In the genomic region with DNA sequence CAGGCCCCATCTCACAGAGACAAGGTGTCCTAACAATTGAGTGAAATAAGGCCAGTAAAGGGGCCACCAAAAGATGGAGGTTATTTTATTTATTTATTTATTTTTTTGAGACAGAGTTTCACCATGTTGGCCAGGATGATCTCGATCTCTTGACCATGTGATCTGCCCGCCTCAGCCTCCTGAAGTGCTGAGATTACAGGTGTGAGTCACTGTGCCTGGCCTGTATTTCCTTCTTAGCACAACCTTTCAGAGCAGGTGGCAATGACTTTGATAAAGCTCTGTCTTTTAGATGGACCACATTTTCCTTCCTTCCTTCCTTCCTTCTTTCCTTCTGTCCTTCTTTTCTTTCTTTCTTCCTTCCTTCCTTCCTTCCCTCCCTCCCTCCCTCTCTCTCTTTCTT, we compare ENCODE assay signal across 27 cellular contexts. TPM values are rescaled to one million over a fixed set of nuclear protein-coding genes. Genes with fewer than 3 reads are reported as not detected.
"Had no signal": no experiment of that assay in that cellular context is flagged by ENCODE, and none has a peak within 500 bp of the region (broad histone marks: within the 10 kb centered on the region; RNA-seq: fewer than 3 reads in every experiment).

No MANE protein-coding gene starts in this region.

- H3K4me3 ChIP-seq: ascending aorta, body of pancreas, MG63 had no signal

- H3K36me3 ChIP-seq: ascending aorta, MG63 had no signal

- DNase-seq: activated B cell treated with CpG ODN at 0.5 μM for 24 hours; activated CD4-positive, alpha-beta T cell treated with anti-CD3 and anti-CD28 coated beads for 1 hour; activated CD4-positive, alpha-beta T cell treated with anti-CD3 and anti-CD28 coated beads, Interleukin-2, amount 10 ng/mL, durations not matched to agents 24 days and 14 days; activated CD4-positive, alpha-beta T cell treated with anti-CD3 and anti-CD28 coated beads, Interleukin-2, amount 50 U/mL, for 48 hours; activated CD8-positive, alpha-beta memory T cell treated with anti-CD3 and anti-CD28 coated beads, Interleukin-2, amount 10 ng/mL, durations not matched to agents 7 days and 5 days; activated effector memory CD4-positive, alpha-beta T cell treated with Interleukin-2 at 50 U/mL for 16 hours; activated naive CD4-positive, alpha-beta T cell; activated naive CD8-positive, alpha-beta T cell treated with anti-CD3 and anti-CD28 coated beads, Interleukin-2, amount 50 U/mL, for 24 hours; activated T-cell treated with anti-CD3 and anti-CD28 coated beads, Interleukin-2, amount 50 U/mL, for 24 hours; amniotic stem cell; body of pancreas; MG63; MV-4-11; NCI-H1092 treated with DMSO at 0.1 percent for 48 hours; NCI-H1436; NCI-H187; NCI-H2081; NCI-H524; SIG-M5; T-helper 17 cell; T-helper 9 cell had no signal

- H3K27ac ChIP-seq: ascending aorta, body of pancreas, KMS-11 had no signal

- FAIRE-seq: RCC 7860, TTC549 had no signal

- ATAC-seq: activated CD8-positive, alpha-beta memory T cell treated with anti-CD3 and anti-CD28 coated beads, Interleukin-2, amount 10 ng/mL, durations not matched to agents 7 days and 5 days; activated naive CD4-positive, alpha-beta T cell treated with anti-CD3 and anti-CD28 coated beads, Interleukin-2, amount 50 U/mL, for 72 hours; activated naive CD8-positive, alpha-beta T cell treated with anti-CD3 and anti-CD28 coated beads, Interleukin-2, amount 50 U/mL, for 24 hours; body of pancreas; T-helper 17 cell had no signal

- H3K27me3 ChIP-seq: ascending aorta, body of pancreas had no signal

- H3K4me1 ChIP-seq: ascending aorta, body of pancreas had no signal

- H3K9me3 ChIP-seq: ascending aorta, body of pancreas, MG63 had no signal

RNA-seq across cellular contexts. Expression of a gene that starts 22.7 kb away (rescaled TPM):
- total RNA-seq: activated B cell treated with CpG ODN at 0.5 μM for 24 hours; activated CD4-positive, alpha-beta T cell treated with anti-CD3 and anti-CD28 coated beads, Interleukin-2, amount 10 ng/mL, durations not matched to agents 24 days and 14 days; activated CD8-positive, alpha-beta memory T cell treated with anti-CD3 and anti-CD28 coated beads, Interleukin-2, amount 10 ng/mL, durations not matched to agents 7 days and 5 days; activated naive CD4-positive, alpha-beta T cell treated with anti-CD3 and anti-CD28 coated beads, Interleukin-2, amount 50 U/mL, for 72 hours; activated T-helper 1 cell treated with anti-CD3 and anti-CD28 coated beads, Interleukin-12 subunit alpha, Interleukin-12 subunit beta, Interleukin-2, Interleukin-4 antibody, amounts not matched to agents 30 ng/mL and 10 ng/mL and 1 ng/mL, durations not matched to agents 14 hours and 24 hours and 36 hours; ascending aorta; body of pancreas; T-helper 17 cell had no signal

RNA-seq across cellular contexts. Expression of a gene that starts 33.9 kb away (rescaled TPM):
- total RNA-seq: activated B cell treated with CpG ODN at 0.5 μM for 24 hours; activated CD4-positive, alpha-beta T cell treated with anti-CD3 and anti-CD28 coated beads, Interleukin-2, amount 10 ng/mL, durations not matched to agents 24 days and 14 days; activated CD8-positive, alpha-beta memory T cell treated with anti-CD3 and anti-CD28 coated beads, Interleukin-2, amount 10 ng/mL, durations not matched to agents 7 days and 5 days; activated naive CD4-positive, alpha-beta T cell treated with anti-CD3 and anti-CD28 coated beads, Interleukin-2, amount 50 U/mL, for 72 hours; activated T-helper 1 cell treated with anti-CD3 and anti-CD28 coated beads, Interleukin-12 subunit alpha, Interleukin-12 subunit beta, Interleukin-2, Interleukin-4 antibody, amounts not matched to agents 30 ng/mL and 10 ng/mL and 1 ng/mL, durations not matched to agents 14 hours and 24 hours and 36 hours; ascending aorta; body of pancreas; T-helper 17 cell had no signal
